In genomic region chr19:35179830-35180229, GRCh38 we compare ENCODE assay signal across 23 cellular contexts. TPM values are rescaled to one million over a fixed set of nuclear protein-coding genes. Genes with fewer than 3 reads are reported as not detected.
"Had no signal": no experiment of that assay in that cellular context is flagged by ENCODE, and none has a peak within 500 bp of the region (broad histone marks: within the 10 kb centered on the region; RNA-seq: fewer than 3 reads in every experiment).

No MANE protein-coding gene starts in this region.

- H3K4me1 ChIP-seq: ascending aorta, heart left ventricle, neural progenitor cell, pancreas, spleen, testis had no signal

- H3K9me3 Mint-ChIP-seq: dendritic cell treated with granulocyte-macrophage colony-stimulating factor and Interleukin-4, amounts not matched to agents 40 ng/mL and 50 ng/mL, for 4 days; effector memory CD8-positive, alpha-beta T cell had no signal

- H3K27me3 ChIP-seq: ascending aorta, breast epithelium, neural progenitor cell, pancreas, spleen, stomach, testis had no signal

- H3K9ac ChIP-seq: neural progenitor cell had no signal

- H2AFZ ChIP-seq: neural progenitor cell had no signal

- H3K4me3 ChIP-seq: ascending aorta, breast epithelium, heart left ventricle, lung, neural progenitor cell, pancreas, spleen, stomach, testis had no signal

- H3K4me3 Mint-ChIP-seq: dendritic cell treated with granulocyte-macrophage colony-stimulating factor and Interleukin-4, amounts not matched to agents 40 ng/mL and 50 ng/mL, for 4 days; effector memory CD8-positive, alpha-beta T cell; mesothelial cell of epicardium; neural progenitor cell had no signal

- H3K4me2 ChIP-seq: neural progenitor cell had no signal

- DNase-seq: activated CD4-positive, CD25-positive, alpha-beta regulatory T cell treated with anti-CD3 and anti-CD28 coated beads, Interleukin-2, amount 50 U/mL, for 72 hours; activated T-cell treated with anti-CD3 and anti-CD28 coated beads, Interleukin-2, amount 50 U/mL, for 1 hour; effector memory CD8-positive, alpha-beta T cell; foreskin melanocyte; heart left ventricle; left colon; pancreas; SIG-M5; spleen; stomach; T1000; testis had no signal

- H3K27ac ChIP-seq: ascending aorta, heart left ventricle, neural progenitor cell, pancreas, spleen, stomach, testis had no signal

- ATAC-seq: effector memory CD8-positive, alpha-beta T cell; heart left ventricle; left colon; pancreas; sciatic nerve had no signal

- H3K36me3 ChIP-seq: ascending aorta, breast epithelium, heart left ventricle, neural progenitor cell, pancreas, spleen, stomach had no signal

- H3K27me3 Mint-ChIP-seq: effector memory CD8-positive, alpha-beta T cell had no signal

- H3K36me3 Mint-ChIP-seq: mesothelial cell of epicardium, neural progenitor cell had no signal

- H3K27ac Mint-ChIP-seq: dendritic cell treated with granulocyte-macrophage colony-stimulating factor and Interleukin-4, amounts not matched to agents 40 ng/mL and 50 ng/mL, for 4 days; effector memory CD8-positive, alpha-beta T cell; mesothelial cell of epicardium; neural progenitor cell had no signal

- H3K9me3 ChIP-seq: ascending aorta, pancreas, testis had no signal

RNA-seq across cellular contexts. Expression of gene FXYD7, which starts 36.8 kb away (rescaled TPM):
- total RNA-seq: activated CD8-positive, alpha-beta memory T cell treated with anti-CD3 and anti-CD28 coated beads for 36 hours; ascending aorta; breast epithelium; left colon; lung; myocyte had no signal
- polyA plus RNA-seq: heart left ventricle had no signal

RNA-seq across cellular contexts. Expression of gene FXYD1, which starts 41.2 kb away (rescaled TPM):
- total RNA-seq: activated CD8-positive, alpha-beta memory T cell treated with anti-CD3 and anti-CD28 coated beads for 36 hours had no signal

RNA-seq across cellular contexts. Expression of gene LGI4, which starts 45.0 kb away (rescaled TPM):
- total RNA-seq: activated CD8-positive, alpha-beta memory T cell treated with anti-CD3 and anti-CD28 coated beads for 36 hours had no signal

RNA-seq across cellular contexts. Expression of gene FAM187B, which starts 48.7 kb away (rescaled TPM):
- total RNA-seq: activated CD8-positive, alpha-beta memory T cell treated with anti-CD3 and anti-CD28 coated beads for 36 hours; ascending aorta; cerebellum; heart left ventricle; left colon; mesothelial cell of epicardium; myocyte; pancreas; stomach; ureter had no signal
- polyA plus RNA-seq: pancreas had no signal
